In the genomic region with DNA sequence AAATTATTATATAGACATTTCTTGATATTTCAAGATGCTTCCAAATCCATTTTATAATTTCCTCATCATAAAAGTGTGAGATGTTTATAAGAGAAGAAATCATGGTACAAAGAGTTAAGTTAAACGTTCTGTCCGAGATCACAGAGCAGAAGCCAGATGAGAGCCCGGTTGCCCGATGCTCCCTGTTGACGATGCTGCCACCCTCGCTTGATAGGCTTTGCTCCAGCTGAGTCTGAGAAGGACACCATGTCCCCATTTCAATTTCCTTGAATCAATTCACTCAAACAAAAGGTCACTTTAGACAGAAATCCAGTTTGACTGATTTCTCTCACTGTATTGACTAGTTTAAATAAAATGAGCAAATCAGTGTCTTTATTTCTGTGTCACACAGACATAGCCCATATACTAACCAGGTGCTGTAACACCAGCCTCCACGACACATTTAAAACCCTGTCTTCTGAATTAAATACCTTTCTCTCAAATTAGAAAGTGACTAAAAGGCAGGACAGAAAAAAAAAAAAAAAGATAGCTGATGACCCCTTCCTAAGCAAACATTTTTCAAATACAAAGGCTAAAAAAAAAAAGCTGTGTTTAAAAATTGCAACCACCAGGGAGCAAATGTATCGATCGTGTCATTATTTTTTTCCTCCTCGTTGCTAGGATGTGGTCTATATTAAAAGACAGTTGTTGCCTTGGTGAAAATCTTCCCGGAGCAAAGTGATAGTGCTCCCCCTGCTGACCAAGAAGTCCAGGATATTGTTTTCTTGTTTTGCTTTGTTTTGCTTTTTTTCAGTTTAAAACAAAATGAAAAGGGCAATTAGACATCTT, we compare ENCODE assay signal across 8 cellular contexts. TPM values are rescaled to one million over a fixed set of nuclear protein-coding genes. Genes with fewer than 3 reads are reported as not detected.
A peak's percentile ranks its signal among the peaks of the same experiment; 100 is the strongest.
DNase-seq lines count a peak whose midpoint lies in the region; TF ChIP-seq lines count a peak whose summit lies in the region.

No MANE protein-coding gene starts in this region.

- H2AFZ ChIP-seq in OCI-LY1 (ENCODE audit: low read length) (peak overlapping the region; percentile 80), neuronal stem cell (ENCODE audit: low read length) (peak overlapping the region; percentile 31)

- no peak overlapping the region for H2BK5ac ChIP-seq in neuronal stem cell (ENCODE audit: low read length)

- no peaks in the 10 kb centered on the region for H4K20me1 ChIP-seq in OCI-LY1 (ENCODE audit: insufficient read depth, low read length)

- no peak overlapping the region for H2BK120ac ChIP-seq in neuronal stem cell (ENCODE audit: low read depth, low read length)

- peak overlapping the region; percentile 12 to 59 (median 30) for H3K27ac Mint-ChIP-seq in IgD-negative memory B cell

- WGBS in neuronal stem cell (ENCODE audit: extremely low coverage in 2 of 2, insufficient read length in 2 of 2, insufficient replicate concordance in 1 of 2), 2 donors: no CpG with 5 or more reads among the region's 11 CpGs

- DNase-seq in GM19240 (ENCODE audit: insufficient read length, low spot score): peak; percentile 35
- DNase-seq in activated effector memory CD4-positive, alpha-beta T cell treated with anti-CD3 and anti-CD28 coated beads, Interleukin-2, amount 50 U/mL, for 16 hours: peak; percentile 78
- peak; percentile 83 for DNase-seq in fibroblast of villous mesenchyme (ENCODE audit: low read depth)
- DNase-seq in neuronal stem cell (ENCODE audit: low spot score): peak; percentile 48
- no peak for DNase-seq in vagina (ENCODE audit: extremely low spot score in 2 of 2)

- peak; percentile 93 for TF ChIP-seq CTCF in C4-2B (conservative IDR thresholded peaks at IDR 0.05)
- TF ChIP-seq CTCF in OCI-LY1 (IDR thresholded peaks at IDR 0.05; ENCODE audit: low read length): peak; percentile 89
- peak; percentile 72 for TF ChIP-seq CTCF in fibroblast of villous mesenchyme (IDR thresholded peaks at IDR 0.05; ENCODE audit: insufficient read depth, low read depth, low read length)
- peak; percentile 72 to 82 (median 77) for TF ChIP-seq CTCF in vagina (IDR thresholded peaks at IDR 0.05)

- H3K9me3 ChIP-seq in OCI-LY1 (ENCODE audit: low read length) (peaks cover 14% of the 10 kb centered on the region), neuronal stem cell (replicated peaks in 1 of 2; ENCODE audit: control insufficient read depth in 2 of 2, insufficient read depth in 1 of 2, low read depth in 1 of 2, low read length in 2 of 2) (peaks cover 0 to 3% of the 10 kb centered on the region in 2 donors), vagina (no peaks in the 10 kb centered on the region)

- no peaks in the 10 kb centered on the region for H3K27me3 ChIP-seq in OCI-LY1 (ENCODE audit: insufficient read depth, low read length)
- no peaks in the 10 kb centered on the region for H3K27me3 ChIP-seq in neuronal stem cell (ENCODE audit: control insufficient read depth in 3 of 3, insufficient read depth in 3 of 3, low read depth in 1 of 3, low read length in 3 of 3)
- no peaks in the 10 kb centered on the region for H3K27me3 ChIP-seq in vagina

- peak overlapping the region; percentile 62 for H3K4me2 ChIP-seq in OCI-LY1 (ENCODE audit: low read length)
- H3K4me2 ChIP-seq in neuronal stem cell (ENCODE audit: insufficient read depth, low read length, poor library complexity, severe bottlenecking): no peak overlapping the region

- no peak overlapping the region for H2AK5ac ChIP-seq in neuronal stem cell (ENCODE audit: low read depth, low read length)

- peaks cover 5 to 12% (median 9%) of the 10 kb centered on the region in 3 donors for H3K9me3 Mint-ChIP-seq in IgD-negative memory B cell

- H3K4me1 ChIP-seq in OCI-LY1 (ENCODE audit: insufficient read depth, low read length, severe bottlenecking) (peaks cover 49% of the 10 kb centered on the region), neuronal stem cell (ENCODE audit: control insufficient read depth in 2 of 2, insufficient read depth in 1 of 2, low read depth in 1 of 2, low read length in 2 of 2) (no peaks in the 10 kb centered on the region), vagina (no peaks in the 10 kb centered on the region)

- H3K4me3 ChIP-seq in OCI-LY1 (ENCODE audit: low read depth, low read length, poor library complexity, severe bottlenecking): peak overlapping the region; percentile 50
- peak overlapping the region; percentile 24 for H3K4me3 ChIP-seq in fibroblast of villous mesenchyme (ENCODE audit: low read depth, low read length)
- H3K4me3 ChIP-seq in neuronal stem cell (ENCODE audit: low read length in 2 of 2): no peak overlapping the region
- H3K4me3 ChIP-seq in vagina: peak overlapping the region in 1 of 2 donors; percentile 17

- H2BK15ac ChIP-seq in neuronal stem cell (ENCODE audit: low read length): no peak overlapping the region

- H3K27ac ChIP-seq in C4-2B: peak overlapping the region; percentile 78
- peak overlapping the region; percentile 38 for H3K27ac ChIP-seq in OCI-LY1 (ENCODE audit: low read depth, low read length, poor library complexity, severe bottlenecking)
- no peak overlapping the region for H3K27ac ChIP-seq in neuronal stem cell (replicated peaks; ENCODE audit: low read length)
- no peak overlapping the region for H3K27ac ChIP-seq in vagina

- no peak for TF ChIP-seq POLR2A in vagina (IDR thresholded peaks at IDR 0.05)

- no peaks in the 10 kb centered on the region for H3F3A ChIP-seq in OCI-LY1 (ENCODE audit: insufficient read depth, low read length)

- H3K18ac ChIP-seq in neuronal stem cell (ENCODE audit: low read length): no peak overlapping the region

- no peak overlapping the region for H3K23ac ChIP-seq in neuronal stem cell (ENCODE audit: low read depth, low read length, poor library complexity)

- H3K9ac ChIP-seq in OCI-LY1 (ENCODE audit: low read length) (peak overlapping the region; percentile 46), neuronal stem cell (ENCODE audit: low read depth, low read length, poor library complexity) (no peak overlapping the region)

- no peak overlapping the region for H4K91ac ChIP-seq in neuronal stem cell (ENCODE audit: low read depth, low read length, poor library complexity)

- intact Hi-C loops in vagina (cut with DNase I): loop anchor here (5.0 to 10.0 kb wide), 2 partner anchors 321 to 501 kb away; no protein-coding TSS in a partner anchor

- H3K79me1 ChIP-seq in neuronal stem cell (ENCODE audit: low read depth, low read length): no peaks in the 10 kb centered on the region

- peaks cover 8 to 11% (median 10%) of the 10 kb centered on the region in 3 donors for H3K4me1 Mint-ChIP-seq in IgD-negative memory B cell

- H3K79me2 ChIP-seq in OCI-LY1 (ENCODE audit: insufficient read depth, low read length): no peaks in the 10 kb centered on the region

- H4K8ac ChIP-seq in neuronal stem cell (ENCODE audit: low read depth, low read length): no peak overlapping the region

- no peak overlapping the region for H2BK12ac ChIP-seq in neuronal stem cell (ENCODE audit: low read length)

- H3K9me2 ChIP-seq in OCI-LY1 (ENCODE audit: low read depth, low read length): no peaks in the 10 kb centered on the region

- H3K27me3 Mint-ChIP-seq in IgD-negative memory B cell: no peaks in the 10 kb centered on the region

- H3K4ac ChIP-seq in neuronal stem cell (ENCODE audit: low read length): no peak overlapping the region

- H3K14ac ChIP-seq in neuronal stem cell (ENCODE audit: low read length): no peak overlapping the region

- peak overlapping the region; percentile 53 to 86 (median 70) for H3K4me3 Mint-ChIP-seq in IgD-negative memory B cell

- peaks cover 5% of the 10 kb centered on the region for H3K36me3 Mint-ChIP-seq in IgD-negative memory B cell

- no peaks in the 10 kb centered on the region for H3K36me3 ChIP-seq in OCI-LY1 (ENCODE audit: insufficient read depth, low read length)
- H3K36me3 ChIP-seq in neuronal stem cell (replicated peaks in 1 of 2; ENCODE audit: control insufficient read depth in 2 of 2, insufficient read depth in 2 of 2, low read length in 2 of 2): no peaks in the 10 kb centered on the region
- no peaks in the 10 kb centered on the region for H3K36me3 ChIP-seq in vagina

RNA-seq across cellular contexts. Expression of gene DNASE2B, which starts 35.2 kb away (rescaled TPM):
- not detected for polyA plus RNA-seq in IgD-negative memory B cell
- total RNA-seq in fibroblast of villous mesenchyme (not detected in 2 replicates), vagina (not detected)
- polyA plus RNA-seq in neuronal stem cell (2013, experiment 1 of 2): 0.10 TPM
- polyA plus RNA-seq in neuronal stem cell (2013, experiment 2 of 2): 0.18 TPM

RNA-seq across cellular contexts. Expression of gene RPF1, which starts 45.6 kb away (rescaled TPM):
- 55.2 TPM for polyA plus RNA-seq in IgD-negative memory B cell
- total RNA-seq in fibroblast of villous mesenchyme: 31.9 and 38.4 TPM in 2 replicates
- 74.4 TPM for polyA plus RNA-seq in neuronal stem cell (2013, experiment 1 of 2)
- 75.3 TPM for polyA plus RNA-seq in neuronal stem cell (2013, experiment 2 of 2)
- total RNA-seq in vagina: 23.8 TPM

Comparison
In these comparisons a context has a peak if more than half of its experiments do, and no peak if none do; other contexts are left out.
1. H3K27ac ChIP-seq: peak in C4-2B (single experiment) and OCI-LY1 (single experiment); none in neuronal stem cell (single experiment) and vagina (single experiment).
2. DNase-seq: peak in GM19240 (single experiment), activated effector memory CD4-positive, alpha-beta T cell treated with anti-CD3 and anti-CD28 coated beads, Interleukin-2, amount 50 U/mL, for 16 hours (single experiment), fibroblast of villous mesenchyme (single experiment) and neuronal stem cell (single experiment); none in vagina (0 of 2).
3. H3K4me3 ChIP-seq: peak in OCI-LY1 (single experiment) and fibroblast of villous mesenchyme (single experiment); none in neuronal stem cell (0 of 2).
4. Peak in every context shown above with its lines, with median percentiles within 50 percentile points of each other: CTCF ChIP-seq.